10 cellular contexts compared by ENCODE assay signal in the genomic region with DNA sequence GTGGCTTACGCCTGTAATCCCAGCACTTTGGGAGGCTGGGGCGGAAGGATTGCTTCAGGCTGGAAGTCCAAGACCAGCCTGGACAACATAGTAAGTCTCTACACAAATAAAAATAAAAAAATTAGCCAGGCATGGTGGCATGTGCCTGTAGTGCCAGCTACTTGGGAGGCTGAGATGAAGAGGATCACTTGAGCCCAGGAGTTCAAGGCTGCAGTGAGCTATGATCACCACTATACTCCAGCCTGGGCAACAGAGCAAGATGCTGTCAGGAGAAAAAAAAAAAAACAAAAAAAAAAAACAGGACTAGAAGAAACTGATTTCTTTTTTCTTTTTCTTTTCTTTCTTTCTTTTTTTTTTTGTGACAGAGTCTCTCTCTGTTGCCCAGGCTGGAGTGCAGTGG. TPM values are rescaled to one million over a fixed set of nuclear protein-coding genes. Genes with fewer than 3 reads are reported as not detected.
"Had no signal": no experiment of that assay in that cellular context is flagged by ENCODE, and none has a peak within 500 bp of the region (broad histone marks: within the 10 kb centered on the region; RNA-seq: fewer than 3 reads in every experiment).

No MANE protein-coding gene starts in this region.

- H2AFZ ChIP-seq: GM23338 had no signal

- H3K4me3 ChIP-seq: GM23338, K562 had no signal

- ATAC-seq: GM23338, K562 had no signal

- DNase-seq: H9, HCEC 1CT, HFFc6, IMR-90, KG1 had no signal

- FAIRE-seq: H1, H54, K562 had no signal

- H3K4me2 ChIP-seq: GM23338 had no signal

- H3K27ac ChIP-seq: HL-60 had no signal

RNA-seq across cellular contexts. Expression of a gene that starts 13.6 kb away (rescaled TPM):
- total RNA-seq: IMR-90 had no signal
- polyA plus RNA-seq: IMR-90 had no signal
